16 cellular contexts compared by ENCODE assay signal in the genomic region with DNA sequence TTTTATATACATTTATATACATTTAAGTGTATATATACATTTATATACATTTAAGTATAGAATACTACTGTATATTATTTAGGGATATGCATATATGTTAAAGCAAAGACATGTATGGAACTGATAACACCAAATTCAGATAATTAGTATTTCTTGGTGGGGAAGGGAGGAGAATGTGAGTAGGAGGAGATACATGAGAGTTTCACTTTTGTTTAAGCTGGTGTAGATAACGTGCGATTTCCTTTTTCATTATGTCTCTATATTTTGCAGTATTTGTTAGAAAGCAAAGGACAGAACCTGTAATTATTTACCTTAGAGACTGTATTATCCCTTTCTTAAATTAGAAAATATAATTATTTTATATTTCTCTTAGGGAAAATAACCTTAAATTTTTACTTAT. TPM values are rescaled to one million over a fixed set of nuclear protein-coding genes. Genes with fewer than 3 reads are reported as not detected.
DNase-seq lines count a peak whose midpoint lies in the region; ATAC-seq and TF ChIP-seq lines count a peak whose summit lies in the region.
"Had no signal": no experiment of that assay in that cellular context is flagged by ENCODE, and none has a peak within 500 bp of the region (broad histone marks: within the 10 kb centered on the region; RNA-seq: fewer than 3 reads in every experiment).

No MANE protein-coding gene starts in this region.

- ATAC-seq in activated naive CD8-positive, alpha-beta T cell treated with anti-CD3 and anti-CD28 coated beads, Interleukin-2, amount 10 ng/mL, durations not matched to agents 7 days and 5 days (ENCODE audit: low read depth), result peak; percentile 62
- no peak for ATAC-seq in activated naive CD8-positive, alpha-beta T cell treated with anti-CD3 and anti-CD28 coated beads, Interleukin-2, amount 50 U/mL, for 24 hours
- ATAC-seq in GM21717 (IDR thresholded peaks at IDR 0.05; ENCODE audit: unreplicated experiment), result peak; percentile 79
- peak; percentile 51 for ATAC-seq in HG03520 (IDR thresholded peaks at IDR 0.05; ENCODE audit: unreplicated experiment)
- peak in 1 of 2 donors; percentile 49 for ATAC-seq in natural killer cell treated with Interleukin-12 subunit alpha and Interleukin-12 subunit beta and Interleukin-15 and Interleukin-18, amount 100 ng/mL, for 72 hours
- ATAC-seq: WTC11 had no signal

- peaks cover 6% of the 10 kb centered on the region for H3K36me3 Mint-ChIP-seq in activated naive CD8-positive, alpha-beta T cell treated with anti-CD3 and anti-CD28 coated beads, Interleukin-2, amount 10 ng/mL, durations not matched to agents 7 days and 5 days
- H3K36me3 Mint-ChIP-seq in activated naive CD8-positive, alpha-beta T cell treated with anti-CD3 and anti-CD28 coated beads, Interleukin-2, amount 50 U/mL, for 24 hours (ENCODE audit: low read depth), result peaks cover 5% of the 10 kb centered on the region
- H3K36me3 Mint-ChIP-seq in natural killer cell treated with Interleukin-12 subunit alpha and Interleukin-12 subunit beta and Interleukin-15 and Interleukin-18, amount 100 ng/mL, for 72 hours, result no peaks in the 10 kb centered on the region

- peaks cover 13% of the 10 kb centered on the region for H3K4me1 Mint-ChIP-seq in activated naive CD8-positive, alpha-beta T cell treated with anti-CD3 and anti-CD28 coated beads, Interleukin-2, amount 10 ng/mL, durations not matched to agents 7 days and 5 days
- H3K4me1 Mint-ChIP-seq in activated naive CD8-positive, alpha-beta T cell treated with anti-CD3 and anti-CD28 coated beads, Interleukin-2, amount 50 U/mL, for 24 hours, result peaks cover 16% of the 10 kb centered on the region
- peaks cover 10 to 15% of the 10 kb centered on the region in 2 donors for H3K4me1 Mint-ChIP-seq in natural killer cell treated with Interleukin-12 subunit alpha and Interleukin-12 subunit beta and Interleukin-15 and Interleukin-18, amount 100 ng/mL, for 72 hours (ENCODE audit: low read depth in 2 of 2)
- H3K4me1 Mint-ChIP-seq: WTC11 had no signal

- no peak overlapping the region for H3K4me3 ChIP-seq in left ventricle myocardium inferior

- no peaks in the 10 kb centered on the region for H3K27me3 ChIP-seq in left ventricle myocardium inferior (ENCODE audit: low read depth)

- H3K4me1 ChIP-seq in left ventricle myocardium inferior, result peaks cover 6% of the 10 kb centered on the region

- H3K9me3 ChIP-seq in left ventricle myocardium inferior (replicated peaks), result no peaks in the 10 kb centered on the region

- peaks cover 43% of the 10 kb centered on the region for H3K36me3 ChIP-seq in left ventricle myocardium inferior

- POLR2A ChIA-PET in activated naive CD8-positive, alpha-beta T cell treated with anti-CD3 and anti-CD28 coated beads, Interleukin-2, amount 10 ng/mL, durations not matched to agents 7 days and 5 days (lab: Charles Lee), result interaction anchor here (1.6 kb wide), 1 partner anchor 83 kb away, joined by 6 read pairs; the partner anchor contains the start of gene LNP1

- intact Hi-C loops in left ventricle myocardium inferior (cut with micrococcal nuclease), result no loop called here

- peak overlapping the region; percentile 93 for H3K27ac Mint-ChIP-seq in activated naive CD8-positive, alpha-beta T cell treated with anti-CD3 and anti-CD28 coated beads, Interleukin-2, amount 10 ng/mL, durations not matched to agents 7 days and 5 days
- H3K27ac Mint-ChIP-seq in activated naive CD8-positive, alpha-beta T cell treated with anti-CD3 and anti-CD28 coated beads, Interleukin-2, amount 50 U/mL, for 24 hours, result no peak overlapping the region
- peak overlapping the region in 1 of 2 donors; percentile 65 for H3K27ac Mint-ChIP-seq in natural killer cell treated with Interleukin-12 subunit alpha and Interleukin-12 subunit beta and Interleukin-15 and Interleukin-18, amount 100 ng/mL, for 72 hours
- H3K27ac Mint-ChIP-seq: WTC11 had no signal

- no peak overlapping the region for H3K27ac ChIP-seq in left ventricle myocardium inferior (replicated peaks)

- H3K4me3 Mint-ChIP-seq in activated naive CD8-positive, alpha-beta T cell treated with anti-CD3 and anti-CD28 coated beads, Interleukin-2, amount 10 ng/mL, durations not matched to agents 7 days and 5 days, result peak overlapping the region; percentile 69
- H3K4me3 Mint-ChIP-seq in activated naive CD8-positive, alpha-beta T cell treated with anti-CD3 and anti-CD28 coated beads, Interleukin-2, amount 50 U/mL, for 24 hours, result no peak overlapping the region
- peak overlapping the region; percentile 32 for H3K4me3 Mint-ChIP-seq in natural killer cell treated with Interleukin-12 subunit alpha and Interleukin-12 subunit beta and Interleukin-15 and Interleukin-18, amount 100 ng/mL, for 72 hours
- H3K4me3 Mint-ChIP-seq: WTC11 had no signal

- no peak for TF ChIP-seq CTCF in left ventricle myocardium inferior (IDR thresholded peaks at IDR 0.05; ENCODE audit: borderline replicate concordance)

- no peak for DNase-seq in activated naive CD8-positive, alpha-beta T cell treated with anti-CD3 and anti-CD28 coated beads, Interleukin-2, amount 10 ng/mL, durations not matched to agents 7 days and 5 days
- DNase-seq in activated naive CD8-positive, alpha-beta T cell treated with anti-CD3 and anti-CD28 coated beads, Interleukin-2, amount 50 U/mL, for 24 hours, result no peak
- no peak for DNase-seq in natural killer cell treated with Interleukin-12 subunit alpha and Interleukin-12 subunit beta and Interleukin-15 and Interleukin-18, amount 100 ng/mL, for 72 hours (ENCODE audit: low spot score)
- no peak for DNase-seq in AG08395 (ENCODE audit: low spot score)
- DNase-seq in NCI-H1436 (lab: John Stamatoyannopoulos, UW), result no peak
- no peak for DNase-seq in left ventricle myocardium inferior
- DNase-seq: effector CD8-positive, alpha-beta T cell; foreskin melanocyte; GOT3; Kasumi-1; NCI-H2081; retina; stimulated activated naive CD4-positive, alpha-beta T cell had no signal

- H3K27me3 Mint-ChIP-seq in activated naive CD8-positive, alpha-beta T cell treated with anti-CD3 and anti-CD28 coated beads, Interleukin-2, amount 10 ng/mL, durations not matched to agents 7 days and 5 days, result no peaks in the 10 kb centered on the region
- H3K27me3 Mint-ChIP-seq in activated naive CD8-positive, alpha-beta T cell treated with anti-CD3 and anti-CD28 coated beads, Interleukin-2, amount 50 U/mL, for 24 hours, result no peaks in the 10 kb centered on the region
- no peaks in the 10 kb centered on the region for H3K27me3 Mint-ChIP-seq in natural killer cell treated with Interleukin-12 subunit alpha and Interleukin-12 subunit beta and Interleukin-15 and Interleukin-18, amount 100 ng/mL, for 72 hours

- H3K9me3 Mint-ChIP-seq in activated naive CD8-positive, alpha-beta T cell treated with anti-CD3 and anti-CD28 coated beads, Interleukin-2, amount 10 ng/mL, durations not matched to agents 7 days and 5 days, result no peaks in the 10 kb centered on the region
- H3K9me3 Mint-ChIP-seq in activated naive CD8-positive, alpha-beta T cell treated with anti-CD3 and anti-CD28 coated beads, Interleukin-2, amount 50 U/mL, for 24 hours, result no peaks in the 10 kb centered on the region
- H3K9me3 Mint-ChIP-seq in natural killer cell treated with Interleukin-12 subunit alpha and Interleukin-12 subunit beta and Interleukin-15 and Interleukin-18, amount 100 ng/mL, for 72 hours, result no peaks in the 10 kb centered on the region
- H3K9me3 Mint-ChIP-seq: WTC11 had no signal

RNA-seq across cellular contexts. Expression of gene NIT2, which starts 16.6 kb away (rescaled TPM):
- total RNA-seq in activated naive CD8-positive, alpha-beta T cell treated with anti-CD3 and anti-CD28 coated beads, Interleukin-2, amount 10 ng/mL, durations not matched to agents 7 days and 5 days, result 10 to 100 TPM; 42.8 to 43.5 TPM
- total RNA-seq in natural killer cell treated with Interleukin-12 subunit alpha and Interleukin-12 subunit beta and Interleukin-15 and Interleukin-18, amount 100 ng/mL, for 72 hours, result 10 to 100 TPM; 43.9 to 47.2 TPM
- total RNA-seq in left ventricle myocardium inferior, result 51.5 TPM

RNA-seq across cellular contexts. Expression of gene TBC1D23, which starts 57.1 kb away (rescaled TPM):
- 10 to 100 TPM; 34.1 to 35.3 TPM for total RNA-seq in activated naive CD8-positive, alpha-beta T cell treated with anti-CD3 and anti-CD28 coated beads, Interleukin-2, amount 10 ng/mL, durations not matched to agents 7 days and 5 days
- total RNA-seq in natural killer cell treated with Interleukin-12 subunit alpha and Interleukin-12 subunit beta and Interleukin-15 and Interleukin-18, amount 100 ng/mL, for 72 hours, result 10 to 100 TPM; 21.5 to 31.4 TPM
- 35.9 TPM for total RNA-seq in left ventricle myocardium inferior
